Comparison of ENCODE assay signal across 18 cellular contexts in genomic region chr7:153887756-153888591, GRCh38.
A peak's percentile ranks its signal among the peaks of the same experiment; 100 is the strongest.
DNase-seq lines count a peak whose midpoint lies in the region; ATAC-seq, FAIRE-seq and TF ChIP-seq lines count a peak whose summit lies in the region.
"Had no signal": no experiment of that assay in that cellular context is flagged by ENCODE, and none has a peak within 500 bp of the region (broad histone marks: within the 10 kb centered on the region; RNA-seq: fewer than 3 reads in every experiment).

No MANE protein-coding gene starts in this region.

- WGBS in pancreas, 2 donors = 1 to 2% methylated on average over 74 to 83 of the region's 83 CpGs

- no peak overlapping the region for H3K27ac Mint-ChIP-seq in WTC11
- H3K27ac Mint-ChIP-seq: activated CD4-positive, alpha-beta T cell treated with anti-CD3 and anti-CD28 coated beads, Interleukin-2, amount 10 ng/mL, durations not matched to agents 24 days and 14 days; activated naive CD8-positive, alpha-beta T cell treated with anti-CD3 and anti-CD28 coated beads, Interleukin-2, amount 10 ng/mL, durations not matched to agents 7 days and 5 days had no signal

- no peak for FAIRE-seq in pancreas (lab: Jason Lieb, UNC)
- FAIRE-seq: D721Med had no signal

- ATAC-seq in pancreas (peak in 3 of 4 donors; percentile 19 to 69 (median 55)), HG02885 (IDR thresholded peaks at IDR 0.05; ENCODE audit: poor library complexity, unreplicated experiment) (no peak), WTC11 (no peak)
- ATAC-seq: activated T-cell treated with anti-CD3 and anti-CD28 coated beads, Interleukin-2, amount 50 U/mL, for 4 hours had no signal

- H3K36me3 ChIP-seq in NT2/D1 (ENCODE audit: insufficient read depth, insufficient read length, low read length) (no peaks in the 10 kb centered on the region), pancreas (no peaks in the 10 kb centered on the region)

- no peaks in the 10 kb centered on the region for H3K4me1 Mint-ChIP-seq in WTC11
- H3K4me1 Mint-ChIP-seq: activated CD4-positive, alpha-beta T cell treated with anti-CD3 and anti-CD28 coated beads, Interleukin-2, amount 10 ng/mL, durations not matched to agents 24 days and 14 days; activated naive CD8-positive, alpha-beta T cell treated with anti-CD3 and anti-CD28 coated beads, Interleukin-2, amount 10 ng/mL, durations not matched to agents 7 days and 5 days; central memory CD8-positive, alpha-beta T cell; neural crest cell had no signal

- peaks cover 60% of the 10 kb centered on the region for H3K36me3 Mint-ChIP-seq in WTC11

- intact Hi-C loops in pancreas (cut with DNase I) = no loop called here

- peak; percentile 39 for DNase-seq in G401 (ENCODE audit: low spot score)
- DNase-seq in NT2/D1 (ENCODE audit: low read depth, low spot score) = no peak
- peak in 2 of 6 donors; percentile 63 to 67 for DNase-seq in pancreas
- DNase-seq in NCI-H226 = no peak
- DNase-seq in cerebellar cortex (ENCODE audit: low spot score) = no peak
- no peak for DNase-seq in WTC11 (ENCODE audit: low spot score)
- DNase-seq: activated CD4-positive, alpha-beta T cell treated with anti-CD3 and anti-CD28 coated beads, Interleukin-2, amount 10 ng/mL, durations not matched to agents 24 days and 14 days; activated naive CD8-positive, alpha-beta T cell treated with anti-CD3 and anti-CD28 coated beads, Interleukin-2, amount 10 ng/mL, durations not matched to agents 7 days and 5 days; activated T-cell treated with anti-CD3 and anti-CD28 coated beads, Interleukin-2, amount 50 U/mL, for 4 hours; MV-4-11; SIG-M5; stimulated activated CD4-positive, alpha-beta T cell treated with anti-CD3 and anti-CD28 coated beads, Interleukin-4, amount 100 ng/mL, for 4 hours; T1000 had no signal

- no peak overlapping the region for H3K4me3 Mint-ChIP-seq in WTC11
- H3K4me3 Mint-ChIP-seq: activated CD4-positive, alpha-beta T cell treated with anti-CD3 and anti-CD28 coated beads, Interleukin-2, amount 10 ng/mL, durations not matched to agents 24 days and 14 days; activated naive CD8-positive, alpha-beta T cell treated with anti-CD3 and anti-CD28 coated beads, Interleukin-2, amount 10 ng/mL, durations not matched to agents 7 days and 5 days; activated T-cell treated with anti-CD3 and anti-CD28 coated beads, Interleukin-2, amount 50 U/mL, for 4 hours; central memory CD8-positive, alpha-beta T cell; neural crest cell had no signal

- peaks cover 15% of the 10 kb centered on the region for H3K27me3 Mint-ChIP-seq in WTC11 (ENCODE audit: low read depth)

- H3K27me3 ChIP-seq in NT2/D1 (ENCODE audit: insufficient read depth, insufficient read length) (peaks cover 58% of the 10 kb centered on the region), pancreas (peaks cover 0 to 8% (median 0%) of the 10 kb centered on the region in 4 donors)

- H3K9ac ChIP-seq in NT2/D1 (ENCODE audit: insufficient read length, low read depth) = peak overlapping the region; percentile 72

- no peaks in the 10 kb centered on the region for H3K9me3 ChIP-seq in NT2/D1 (ENCODE audit: insufficient read depth, low read length)
- no peaks in the 10 kb centered on the region for H3K9me3 ChIP-seq in pancreas

- in situ Hi-C loops in G401 (cut with HindIII; ENCODE audit: low sequenced_read_pairs) = no loop called here

- POLR2A ChIA-PET in WTC11 (lab: Charles Lee) = no interaction called here

- TF ChIP-seq CTCF in pancreas (IDR thresholded peaks at IDR 0.05) (no peak), WTC11 (IDR thresholded peaks at IDR 0.05) (no peak)

- peaks cover 53% of the 10 kb centered on the region for H3K9me3 Mint-ChIP-seq in WTC11
- H3K9me3 Mint-ChIP-seq: activated T-cell treated with anti-CD3 and anti-CD28 coated beads, Interleukin-2, amount 50 U/mL, for 4 hours; central memory CD8-positive, alpha-beta T cell had no signal

- CTCF ChIA-PET in WTC11 (lab: Charles Lee) = no interaction called here

- H3K27ac ChIP-seq in pancreas = no peak overlapping the region

- H3K4me1 ChIP-seq in NT2/D1 (ENCODE audit: insufficient read depth, insufficient read length) = no peaks in the 10 kb centered on the region
- no peaks in the 10 kb centered on the region for H3K4me1 ChIP-seq in pancreas

- peak overlapping the region; percentile 60 for H3K4me3 ChIP-seq in NT2/D1 (ENCODE audit: insufficient read length, low read depth)
- peak overlapping the region; percentile 35 for H3K4me3 ChIP-seq in iPS-11a (ENCODE audit: low read depth, low read length)
- peak overlapping the region in 1 of 4 donors; percentile 19 for H3K4me3 ChIP-seq in pancreas

TF ChIP-seq in WTC11, 78 proteins besides CTCF, POLR2A, EP300 and RAD21:
- no peak for TF ChIP-seq MLX (CRISPR knock-in tag; IDR thresholded peaks at IDR 0.05)

Comparison
In these comparisons a context has a peak if more than half of its experiments do, and no peak if none do; other contexts are left out.
1. ATAC-seq: peak in pancreas (3 of 4); none in HG02885 (single experiment) and WTC11 (single experiment).